Comparison of ENCODE assay signal across 23 cellular contexts in the genomic region with DNA sequence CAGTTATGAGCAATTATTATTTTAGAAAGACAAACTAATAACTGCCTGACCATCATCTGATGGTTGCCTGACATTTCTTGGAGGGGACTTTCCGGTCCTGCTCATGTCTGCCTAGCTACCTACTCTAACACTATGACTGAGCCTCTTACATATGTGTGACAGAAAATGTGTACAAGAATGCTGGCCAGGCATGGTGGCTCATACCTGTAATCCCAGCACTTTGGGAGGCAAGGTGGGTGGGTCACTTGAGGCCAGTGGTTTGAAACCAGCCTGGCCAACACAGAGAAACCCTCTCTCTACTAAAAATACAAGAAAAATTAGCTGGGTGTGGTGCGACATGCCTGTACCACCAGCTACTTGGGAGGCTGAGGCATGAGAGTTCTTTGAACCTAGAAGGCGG.
DNase-seq lines count a peak whose midpoint lies in the region; ATAC-seq, FAIRE-seq and TF ChIP-seq lines count a peak whose summit lies in the region.
"Had no signal": no experiment of that assay in that cellular context is flagged by ENCODE, and none has a peak within 500 bp of the region (broad histone marks: within the 10 kb centered on the region; RNA-seq: fewer than 3 reads in every experiment).

No MANE protein-coding gene starts in this region.

- no peak for TF ChIP-seq EP300 in K562 (IDR thresholded peaks at IDR 0.05; ENCODE audit: low read length)

- H3K4me3 Mint-ChIP-seq in stimulated activated effector memory CD8-positive, alpha-beta T cell treated with anti-CD3 and anti-CD28 coated beads, Interleukin-12 subunit alpha, Interleukin-12 subunit beta, amount 100 ng/mL, for 72 hours = no peak overlapping the region
- H3K4me3 Mint-ChIP-seq: B cell; CD4-positive, alpha-beta T cell; CD8-positive, alpha-beta T cell had no signal

- no TSS peak for BruUV-seq in K562 (replicated peaks; lab: Mats Ljungman, UMichigan)

- peak overlapping the region; percentile 76 for H3K4me2 ChIP-seq in K562 (ENCODE audit: insufficient read depth, low read length)
- H3K4me2 ChIP-seq: A549; BLaER1 treated with 17β-estradiol and CSF1 and Interleukin-3, amounts not matched to agents 10 nM and 100 nM had no signal

- no peaks in the 10 kb centered on the region for H3K36me3 ChIP-seq in K562 (ENCODE audit: control insufficient read depth, insufficient read depth, low read length)
- H3K36me3 ChIP-seq: BLaER1 treated with 17β-estradiol and CSF1 and Interleukin-3, amounts not matched to agents 10 nM and 100 nM had no signal

- peak; percentile 37 for ATAC-seq in GM18520 (IDR thresholded peaks at IDR 0.05; ENCODE audit: unreplicated experiment)
- ATAC-seq in HG02798 (IDR thresholded peaks at IDR 0.05; ENCODE audit: poor library complexity, unreplicated experiment) = peak; percentile 35
- peak; percentile 13 for ATAC-seq in K562
- peak; percentile 26 for ATAC-seq in stimulated activated effector memory CD8-positive, alpha-beta T cell treated with anti-CD3 and anti-CD28 coated beads, Interleukin-12 subunit alpha, Interleukin-12 subunit beta, amount 100 ng/mL, for 72 hours
- no peak for ATAC-seq in HG02840 (IDR thresholded peaks at IDR 0.05; ENCODE audit: low FRiP score, unreplicated experiment)
- no peak for ATAC-seq in GM18858 (IDR thresholded peaks at IDR 0.05; ENCODE audit: unreplicated experiment)
- ATAC-seq: A549; CD8-positive, alpha-beta T cell had no signal

- 15% methylated on average over 3 of the region's 3 CpGs for WGBS in K562 (ENCODE audit: insufficient coverage, low coverage, missing lambda C conversion rate)

- H3K4me3 ChIP-seq in K562 = peak overlapping the region; percentile 30; the same call in 1 of the 2 replicates
- H3K4me3 ChIP-seq: A549; BLaER1 treated with 17β-estradiol and CSF1 and Interleukin-3, amounts not matched to agents 10 nM and 100 nM had no signal

- POLR2A ChIA-PET in K562 (lab: Yijun Ruan, JAX) = interaction anchor here (0.6 kb wide), 1 partner anchor 36 kb away, joined by 3 read pairs; no protein-coding TSS in a partner anchor

- no peaks in the 10 kb centered on the region for H3K9me1 ChIP-seq in K562 (ENCODE audit: control insufficient read depth, insufficient read depth, low read length)

- TF ChIP-seq RAD21 in K562 (CRISPR knock-in tag; conservative IDR thresholded peaks at IDR 0.05 in 1 of 2, IDR thresholded peaks at IDR 0.05 in 1 of 2) = no peak

- peaks cover 83% of the 10 kb centered on the region for H3K79me2 ChIP-seq in K562 (ENCODE audit: control insufficient read depth, insufficient read depth, low read length)

- in situ Hi-C loops in K562 (cut with MboI) = no loop called here

- DNase-seq in K562 (ENCODE audit: extremely low read depth in 1 of 4, low spot score in 3 of 4) = no peak
- DNase-seq in stimulated activated effector memory CD8-positive, alpha-beta T cell treated with anti-CD3 and anti-CD28 coated beads, Interleukin-12 subunit alpha, Interleukin-12 subunit beta, amount 100 ng/mL, for 72 hours (ENCODE audit: low spot score in 2 of 2) = no peak
- DNase-seq in DMS53 treated with DMSO at 0.1 percent for 48 hours (lab: John Stamatoyannopoulos, UW; ENCODE audit: unreplicated experiment) = no peak
- DNase-seq: AML-193; Caco-2; Calu3; CD4-positive, alpha-beta T cell; CD8-positive, alpha-beta T cell; DMS79; DND-41; EL; GDM1 had no signal

- no peak overlapping the region for H3K27ac Mint-ChIP-seq in stimulated activated effector memory CD8-positive, alpha-beta T cell treated with anti-CD3 and anti-CD28 coated beads, Interleukin-12 subunit alpha, Interleukin-12 subunit beta, amount 100 ng/mL, for 72 hours
- H3K27ac Mint-ChIP-seq: B cell; CD4-positive, alpha-beta T cell; CD8-positive, alpha-beta T cell had no signal

- H3K9me3 Mint-ChIP-seq in stimulated activated effector memory CD8-positive, alpha-beta T cell treated with anti-CD3 and anti-CD28 coated beads, Interleukin-12 subunit alpha, Interleukin-12 subunit beta, amount 100 ng/mL, for 72 hours = no peaks in the 10 kb centered on the region
- H3K9me3 Mint-ChIP-seq: CD4-positive, alpha-beta T cell; CD8-positive, alpha-beta T cell had no signal

- no peaks in the 10 kb centered on the region for H3K27me3 ChIP-seq in K562 (ENCODE audit: control insufficient read depth in 2 of 2, insufficient read depth in 2 of 2, low read length in 2 of 2)
- H3K27me3 ChIP-seq: BLaER1 treated with 17β-estradiol and CSF1 and Interleukin-3, amounts not matched to agents 10 nM and 100 nM had no signal

- H3K4me1 Mint-ChIP-seq in stimulated activated effector memory CD8-positive, alpha-beta T cell treated with anti-CD3 and anti-CD28 coated beads, Interleukin-12 subunit alpha, Interleukin-12 subunit beta, amount 100 ng/mL, for 72 hours = no peaks in the 10 kb centered on the region
- H3K4me1 Mint-ChIP-seq: B cell had no signal

- peaks cover 0 to 3% of the 10 kb centered on the region in 2 experiments; a peak in 1 of 5 replicates for H3K4me1 ChIP-seq in K562 (replicated peaks in 1 of 2; ENCODE audit: control insufficient read depth in 2 of 2, insufficient read depth in 2 of 2, low read length in 2 of 2)
- H3K4me1 ChIP-seq: A549; BLaER1 treated with 17β-estradiol and CSF1 and Interleukin-3, amounts not matched to agents 10 nM and 100 nM; Caco-2 had no signal

- no peak for FAIRE-seq in K562 (lab: Jason Lieb, UNC)
- FAIRE-seq: A549, D721Med, GM12891 had no signal

- H3K36me3 Mint-ChIP-seq in stimulated activated effector memory CD8-positive, alpha-beta T cell treated with anti-CD3 and anti-CD28 coated beads, Interleukin-12 subunit alpha, Interleukin-12 subunit beta, amount 100 ng/mL, for 72 hours = no peaks in the 10 kb centered on the region
- H3K36me3 Mint-ChIP-seq: CD8-positive, alpha-beta T cell had no signal

- H3K9me3 ChIP-seq in K562 (replicated peaks; ENCODE audit: control insufficient read depth, insufficient read depth, low read depth, low read length) = no peaks in the 10 kb centered on the region
- H3K9me3 ChIP-seq: A549; BLaER1 treated with 17β-estradiol and CSF1 and Interleukin-3, amounts not matched to agents 10 nM and 100 nM; Caco-2 had no signal

- H3K27ac ChIP-seq in K562 (ENCODE audit: extremely low read depth, low read depth, low read length) = peak overlapping the region; percentile 85
- H3K27ac ChIP-seq: 22Rv1; A549; BLaER1 treated with 17β-estradiol and CSF1 and Interleukin-3, amounts not matched to agents 10 nM and 100 nM; C4-2B had no signal

- peak overlapping the region in 1 of 2 experiments; percentile 75; a peak in 2 of 4 replicates for H3K9ac ChIP-seq in K562 (ENCODE audit: insufficient read depth in 1 of 2, low read depth in 2 of 2, low read length in 2 of 2)
- H3K9ac ChIP-seq: BLaER1 treated with 17β-estradiol and CSF1 and Interleukin-3, amounts not matched to agents 10 nM and 100 nM had no signal

- H2AFZ ChIP-seq in K562 (ENCODE audit: low read depth, low read length) = peak overlapping the region; percentile 73; the same call in 1 of the 2 replicates

- CTCF ChIA-PET in K562 (lab: Yijun Ruan, JAX; ENCODE audit: low intra/inter-chr PET ratio) = no interaction called here

- intact Hi-C loops in K562 (cut with micrococcal nuclease) = loop anchor here (5.0 to 10.0 kb wide), 4 partner anchors 132 to 1898 kb away; no protein-coding TSS in a partner anchor

- H4K20me1 ChIP-seq in K562 (replicated peaks; ENCODE audit: control insufficient read depth, insufficient read depth, low read length) = no peaks in the 10 kb centered on the region
- H4K20me1 ChIP-seq: BLaER1 treated with 17β-estradiol and CSF1 and Interleukin-3, amounts not matched to agents 10 nM and 100 nM had no signal

- TF ChIP-seq CTCF in K562 (IDR thresholded peaks at IDR 0.05 in 2 of 3, conservative IDR thresholded peaks at IDR 0.05 in 1 of 3; ENCODE audit: insufficient read depth in 2 of 3, low read depth in 1 of 3, low read length in 3 of 3) = no peak

- no peak for TF ChIP-seq POLR2A in K562 (conservative IDR thresholded peaks at IDR 0.05)

TF ChIP-seq in K562, 482 proteins besides CTCF, POLR2A, EP300 and RAD21:
- TF ChIP-seq ZNF232 (CRISPR knock-in tag; IDR thresholded peaks at IDR 0.05) = no peak
- TF ChIP-seq TAL1 (IDR thresholded peaks at IDR 0.05) = no peak
- no peak for TF ChIP-seq SMARCA4 (IDR thresholded peaks at IDR 0.05)
- TF ChIP-seq ELF1 (tag; IDR thresholded peaks at IDR 0.05) = no peak
- no peak for TF ChIP-seq MEF2A (IDR thresholded peaks at IDR 0.05; ENCODE audit: control insufficient read depth, low read depth, low read length)
TF ChIP-seq in K562: peak in this region for 0.

Comparison
In these comparisons a context has a peak if more than half of its experiments do, and no peak if none do; other contexts are left out.
1. ATAC-seq: peak in GM18520 (single experiment), HG02798 (single experiment), K562 (single experiment) and stimulated activated effector memory CD8-positive, alpha-beta T cell treated with anti-CD3 and anti-CD28 coated beads, Interleukin-12 subunit alpha, Interleukin-12 subunit beta, amount 100 ng/mL, for 72 hours (single experiment); none in HG02840 (single experiment) and GM18858 (single experiment).